In genomic region chr16:51313204-51313603, GRCh38 we compare ENCODE assay signal across 23 cellular contexts.
"Had no signal": no experiment of that assay in that cellular context is flagged by ENCODE, and none has a peak within 500 bp of the region (broad histone marks: within the 10 kb centered on the region; RNA-seq: fewer than 3 reads in every experiment).

No MANE protein-coding gene starts in this region.

- H3K27ac ChIP-seq: neutrophil, ovary, prostate gland, transverse colon had no signal

- FAIRE-seq: endometrium, frontal cortex, islet of Langerhans had no signal

- H3K9me3 Mint-ChIP-seq: activated CD4-positive, alpha-beta memory T cell treated with anti-CD3 and anti-CD28 coated beads, Interleukin-2, amount 10 ng/mL, durations not matched to agents 7 days and 5 days had no signal

- H3K27ac Mint-ChIP-seq: activated CD4-positive, alpha-beta memory T cell treated with anti-CD3 and anti-CD28 coated beads, Interleukin-2, amount 10 ng/mL, durations not matched to agents 7 days and 5 days; activated naive CD4-positive, alpha-beta T cell treated with anti-CD3 and anti-CD28 coated beads, Interleukin-2, amount 10 ng/mL, durations not matched to agents 7 days and 5 days; memory B cell; stimulated activated naive B cell treated with anti-CD40 and anti-IgM and Interleukin-4, amounts not matched to agents 10 μg/mL and 1 μg/mL and 100 μg/mL, for 72 hours; T-helper 17 cell had no signal

- H3K4me1 Mint-ChIP-seq: activated CD4-positive, alpha-beta memory T cell treated with anti-CD3 and anti-CD28 coated beads, Interleukin-2, amount 10 ng/mL, durations not matched to agents 7 days and 5 days; activated naive CD4-positive, alpha-beta T cell treated with anti-CD3 and anti-CD28 coated beads, Interleukin-2, amount 10 ng/mL, durations not matched to agents 7 days and 5 days; memory B cell; stimulated activated naive B cell treated with anti-CD40 and anti-IgM and Interleukin-4, amounts not matched to agents 10 μg/mL and 1 μg/mL and 100 μg/mL, for 72 hours; T-helper 17 cell had no signal

- H3K27me3 Mint-ChIP-seq: activated CD4-positive, alpha-beta memory T cell treated with anti-CD3 and anti-CD28 coated beads, Interleukin-2, amount 10 ng/mL, durations not matched to agents 7 days and 5 days; activated naive CD4-positive, alpha-beta T cell treated with anti-CD3 and anti-CD28 coated beads, Interleukin-2, amount 10 ng/mL, durations not matched to agents 7 days and 5 days; memory B cell; stimulated activated naive B cell treated with anti-CD40 and anti-IgM and Interleukin-4, amounts not matched to agents 10 μg/mL and 1 μg/mL and 100 μg/mL, for 72 hours; T-helper 17 cell had no signal

- H3K36me3 Mint-ChIP-seq: activated naive CD4-positive, alpha-beta T cell treated with anti-CD3 and anti-CD28 coated beads, Interleukin-2, amount 10 ng/mL, durations not matched to agents 7 days and 5 days; memory B cell; stimulated activated naive B cell treated with anti-CD40 and anti-IgM and Interleukin-4, amounts not matched to agents 10 μg/mL and 1 μg/mL and 100 μg/mL, for 72 hours had no signal

- H3K9me3 ChIP-seq: neutrophil, ovary, prostate gland, transverse colon had no signal

- H3K27me3 ChIP-seq: neutrophil, ovary, transverse colon had no signal

- H3K4me1 ChIP-seq: prostate gland, transverse colon had no signal

- H3K4me3 ChIP-seq: ovary, prostate gland, transverse colon had no signal

- H3K36me3 ChIP-seq: neutrophil, ovary, prostate gland, transverse colon had no signal

- DNase-seq: activated CD4-positive, alpha-beta memory T cell treated with anti-CD3 and anti-CD28 coated beads, Interleukin-2, amount 10 ng/mL, durations not matched to agents 7 days and 5 days; activated CD4-positive, alpha-beta T cell treated with anti-CD3 and anti-CD28 coated beads for 4 hours; activated CD4-positive, CD25-positive, alpha-beta regulatory T cell; activated effector memory CD4-positive, alpha-beta T cell treated with anti-CD3 and anti-CD28 coated beads, Interleukin-2, amount 50 U/mL, for 16 hours; activated naive CD4-positive, alpha-beta T cell treated with anti-CD3 and anti-CD28 coated beads, Interleukin-2, amount 10 ng/mL, durations not matched to agents 7 days and 5 days; amygdala; erythroblast; head of caudate nucleus; hypothalamus; left cardiac atrium; ovary; stimulated activated CD4-positive, alpha-beta T cell treated with anti-CD3 and anti-CD28 coated beads, Interleukin-2, amount 100 ng/mL, for 48 hours; stimulated activated CD8-positive, alpha-beta memory T cell treated with anti-CD3 and anti-CD28 coated beads, Interleukin-4, amount 100 ng/mL, for 48 hours; stimulated activated naive B cell treated with anti-CD40 and anti-IgM and Interleukin-4, amounts not matched to agents 10 μg/mL and 1 μg/mL and 100 μg/mL, for 72 hours; T-helper 17 cell; transverse colon had no signal

- ATAC-seq: left cardiac atrium; stimulated activated naive B cell treated with anti-CD40 and anti-IgM and Interleukin-4, amounts not matched to agents 10 μg/mL and 1 μg/mL and 100 μg/mL, for 72 hours; T-helper 17 cell had no signal

- H3K4me3 Mint-ChIP-seq: activated CD4-positive, alpha-beta memory T cell treated with anti-CD3 and anti-CD28 coated beads, Interleukin-2, amount 10 ng/mL, durations not matched to agents 7 days and 5 days; activated naive CD4-positive, alpha-beta T cell treated with anti-CD3 and anti-CD28 coated beads, Interleukin-2, amount 10 ng/mL, durations not matched to agents 7 days and 5 days; memory B cell; nephron; stimulated activated naive B cell treated with anti-CD40 and anti-IgM and Interleukin-4, amounts not matched to agents 10 μg/mL and 1 μg/mL and 100 μg/mL, for 72 hours; T-helper 17 cell had no signal
